In genomic region chr20:45910670-45911485, GRCh38 we compare ENCODE assay signal across 1 cellular context.
TF ChIP-seq lines count a peak whose summit lies in the region.

No MANE protein-coding gene starts in this region.

TF ChIP-seq in endothelial cell of umbilical vein, 7 proteins besides CTCF, POLR2A, EP300 and RAD21:
- TF ChIP-seq MAX (IDR thresholded peaks at IDR 0.05; ENCODE audit: insufficient read depth, insufficient read length), result no peak
- peak; percentile 42 for TF ChIP-seq POLR2AphosphoS5 (IDR thresholded peaks at IDR 0.05; ENCODE audit: insufficient read depth, low read depth, low read length)
